ENCODE assay signal across 13 cellular contexts in the genomic region with DNA sequence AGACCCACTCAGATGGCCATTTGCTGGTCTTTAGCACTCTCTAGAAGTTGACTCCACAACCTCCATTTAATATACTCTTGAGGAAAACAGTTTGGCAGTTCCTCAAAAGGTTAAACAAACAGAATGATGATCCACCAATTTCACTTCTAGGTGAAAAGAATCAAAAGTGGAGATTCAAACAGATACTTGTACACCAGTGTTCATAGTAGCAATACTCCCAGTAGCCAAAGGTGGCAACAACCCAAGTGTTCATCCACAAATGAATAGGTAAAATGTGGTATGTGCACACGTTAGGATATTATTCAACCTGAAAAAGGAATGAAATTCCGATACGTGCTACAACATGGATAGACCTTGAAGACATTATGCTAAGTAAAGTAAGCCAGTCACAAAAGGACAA. TPM values are rescaled to one million over a fixed set of nuclear protein-coding genes. Genes with fewer than 3 reads are reported as not detected.
DNase-seq lines count a peak whose midpoint lies in the region; ATAC-seq and TF ChIP-seq lines count a peak whose summit lies in the region.
"Had no signal": no experiment of that assay in that cellular context is flagged by ENCODE, and none has a peak within 500 bp of the region (broad histone marks: within the 10 kb centered on the region; RNA-seq: fewer than 3 reads in every experiment).

No MANE protein-coding gene starts in this region.

- DNase-seq in cardiac muscle cell (ENCODE audit: low read depth in 1 of 2, low spot score in 1 of 2) (no peak), left ventricle myocardium superior (no peak), epithelial cell of proximal tubule (ENCODE audit: low read depth) (no peak), HCEC 1CT (no peak), NCI-H526 treated with DMSO at 0.1 percent for 48 hours (lab: John Stamatoyannopoulos, UW) (no peak)
- no peak for DNase-seq in stimulated activated naive CD8-positive, alpha-beta T cell treated with anti-CD3 and anti-CD28 coated beads, Interleukin-15, amount 100 ng/mL, for 72 hours
- DNase-seq in stimulated activated CD4-positive, alpha-beta T cell treated with anti-CD3 and anti-CD28 coated beads, Interleukin-2, amount 100 ng/mL, for 48 hours, result no peak
- DNase-seq: activated CD8-positive, alpha-beta memory T cell treated with anti-CD3 and anti-CD28 coated beads, Interleukin-2, amount 50 U/mL, for 4 hours; effector CD4-positive, alpha-beta T cell; left lung; MV-4-11; NCI-H446 treated with DMSO at 0.1 percent for 48 hours had no signal

- no peak overlapping the region for H2AFZ ChIP-seq in OCI-LY3 (ENCODE audit: low read depth, low read length)

- no peaks in the 10 kb centered on the region for H3K27me3 ChIP-seq in cardiac muscle cell
- H3K27me3 ChIP-seq in OCI-LY3 (ENCODE audit: low read depth, low read length), result no peaks in the 10 kb centered on the region
- H3K27me3 ChIP-seq: left lung had no signal

- no peaks in the 10 kb centered on the region for H3K27me3 Mint-ChIP-seq in stimulated activated naive CD8-positive, alpha-beta T cell treated with anti-CD3 and anti-CD28 coated beads, Interleukin-15, amount 100 ng/mL, for 72 hours

- peak overlapping the region; percentile 86 for H3K27ac ChIP-seq in cardiac muscle cell
- no peak overlapping the region for H3K27ac ChIP-seq in OCI-LY3 (ENCODE audit: low read length)
- H3K27ac ChIP-seq: left lung had no signal

- no peak overlapping the region for H3K27ac Mint-ChIP-seq in stimulated activated naive CD8-positive, alpha-beta T cell treated with anti-CD3 and anti-CD28 coated beads, Interleukin-15, amount 100 ng/mL, for 72 hours

- H3K9ac ChIP-seq in OCI-LY3 (ENCODE audit: low read length), result no peak overlapping the region

- no peaks in the 10 kb centered on the region for H3K36me3 ChIP-seq in cardiac muscle cell
- peaks cover 21% of the 10 kb centered on the region for H3K36me3 ChIP-seq in OCI-LY3 (replicated peaks; ENCODE audit: low read depth, low read length)

- H3K4me3 Mint-ChIP-seq in stimulated activated naive CD8-positive, alpha-beta T cell treated with anti-CD3 and anti-CD28 coated beads, Interleukin-15, amount 100 ng/mL, for 72 hours, result peak overlapping the region in 1 of 2 donors; percentile 9

- peaks cover 36% of the 10 kb centered on the region for H4K20me1 ChIP-seq in OCI-LY3 (ENCODE audit: insufficient read depth, low read length)

- H3K4me1 ChIP-seq in cardiac muscle cell (ENCODE audit: low read depth) (peaks cover 57% of the 10 kb centered on the region), OCI-LY3 (ENCODE audit: low read length) (peaks cover 19% of the 10 kb centered on the region)

- no peak for ATAC-seq in left ventricle myocardium superior
- ATAC-seq in stimulated activated naive CD8-positive, alpha-beta T cell treated with anti-CD3 and anti-CD28 coated beads, Interleukin-15, amount 100 ng/mL, for 72 hours, result peak; percentile 52
- ATAC-seq: left lung had no signal

- H3K4me3 ChIP-seq in cardiac muscle cell (peak overlapping the region; percentile 7), OCI-LY3 (ENCODE audit: low read length) (no peak overlapping the region), epithelial cell of proximal tubule (ENCODE audit: low read depth, low read length) (no peak overlapping the region)
- H3K4me3 ChIP-seq: left lung had no signal

- TF ChIP-seq CTCF in cardiac muscle cell (IDR thresholded peaks at IDR 0.05; ENCODE audit: low read depth, low read length) (no peak), OCI-LY3 (IDR thresholded peaks at IDR 0.05; ENCODE audit: low read depth, low read length) (0 out of 2 replicates have a peak, but pooled peaks have one; percentile 8), epithelial cell of proximal tubule (conservative IDR thresholded peaks at IDR 0.05; ENCODE audit: low read depth, low read length) (peak; percentile 30)

- H3K9me3 ChIP-seq in cardiac muscle cell (ENCODE audit: low read depth), result no peaks in the 10 kb centered on the region
- no peaks in the 10 kb centered on the region for H3K9me3 ChIP-seq in OCI-LY3 (ENCODE audit: insufficient read depth, low read length)
- H3K9me3 ChIP-seq: left lung had no signal

- intact Hi-C loops in left ventricle myocardium superior (cut with micrococcal nuclease), result no loop called here

- H3K4me2 ChIP-seq in OCI-LY3 (ENCODE audit: low read length), result peak overlapping the region; percentile 25

- peaks cover 94% of the 10 kb centered on the region for H3K79me2 ChIP-seq in OCI-LY3 (ENCODE audit: low read length)

- no peaks in the 10 kb centered on the region for H3K9me3 Mint-ChIP-seq in stimulated activated naive CD8-positive, alpha-beta T cell treated with anti-CD3 and anti-CD28 coated beads, Interleukin-15, amount 100 ng/mL, for 72 hours

- H3K4me1 Mint-ChIP-seq in stimulated activated naive CD8-positive, alpha-beta T cell treated with anti-CD3 and anti-CD28 coated beads, Interleukin-15, amount 100 ng/mL, for 72 hours, result peaks cover 80% of the 10 kb centered on the region

RNA-seq across cellular contexts. Expression of gene PRCC, which starts 6.3 kb away (rescaled TPM):
- total RNA-seq in cardiac muscle cell (117 and 126 TPM in 2 replicates), left ventricle myocardium superior (41.3 TPM), epithelial cell of proximal tubule (49.5 and 51.2 TPM in 2 replicates)
- 118 and 150 TPM in 2 replicates for polyA plus RNA-seq in cardiac muscle cell

RNA-seq across cellular contexts. Expression of gene HDGF, which starts 22.1 kb away (rescaled TPM):
- total RNA-seq in cardiac muscle cell (207 and 480 TPM in 2 replicates), left ventricle myocardium superior (185 TPM), epithelial cell of proximal tubule (279 and 348 TPM in 2 replicates)
- polyA plus RNA-seq in cardiac muscle cell, result 176 and 238 TPM in 2 replicates

RNA-seq across cellular contexts. Expression of gene MRPL24, which starts 32.7 kb away (rescaled TPM):
- total RNA-seq in cardiac muscle cell (34.9 and 54.1 TPM in 2 replicates), left ventricle myocardium superior (96.1 TPM), epithelial cell of proximal tubule (47.7 and 65.8 TPM in 2 replicates)
- polyA plus RNA-seq in cardiac muscle cell, result 70.7 and 77.7 TPM in 2 replicates

RNA-seq across cellular contexts. Expression of gene SH2D2A, which starts 43.0 kb away (rescaled TPM):
- total RNA-seq in cardiac muscle cell (2.7 and 3.8 TPM in 2 replicates), left ventricle myocardium superior (1.0 TPM), epithelial cell of proximal tubule (2.0 and 3.5 TPM in 2 replicates)
- 1.1 and 5.2 TPM in 2 replicates for polyA plus RNA-seq in cardiac muscle cell

RNA-seq across cellular contexts. Expression of gene ISG20L2, which starts 45.0 kb away (rescaled TPM):
- 22.6 and 27.3 TPM in 2 replicates for total RNA-seq in cardiac muscle cell
- polyA plus RNA-seq in cardiac muscle cell, result 25.1 and 31.3 TPM in 2 replicates
- 12.0 TPM for total RNA-seq in left ventricle myocardium superior
- 19.4 and 26.4 TPM in 2 replicates for total RNA-seq in epithelial cell of proximal tubule
